In the genomic region with DNA sequence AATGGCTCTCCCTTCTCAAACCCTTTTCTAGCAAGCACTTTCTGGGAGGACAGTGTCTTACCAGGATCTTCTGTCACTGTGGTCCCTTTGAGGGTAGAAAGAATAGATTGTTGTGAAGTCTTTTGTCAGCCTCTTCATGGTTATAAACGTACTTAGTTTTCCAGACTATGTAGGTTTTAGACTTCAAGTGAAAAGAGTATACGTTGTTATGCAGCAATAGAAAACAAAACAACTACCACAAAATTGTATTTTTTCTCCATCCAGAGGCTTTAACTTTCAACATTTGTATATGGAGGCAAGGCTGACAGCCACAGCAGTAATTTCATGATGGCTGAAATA, we compare ENCODE assay signal across 11 cellular contexts. TPM values are rescaled to one million over a fixed set of nuclear protein-coding genes. Genes with fewer than 3 reads are reported as not detected.
A peak's percentile ranks its signal among the peaks of the same experiment; 100 is the strongest.
DNase-seq lines count a peak whose midpoint lies in the region; ATAC-seq lines count a peak whose summit lies in the region.
"Had no signal": no experiment of that assay in that cellular context is flagged by ENCODE, and none has a peak within 500 bp of the region (broad histone marks: within the 10 kb centered on the region; RNA-seq: fewer than 3 reads in every experiment).

No MANE protein-coding gene starts in this region.

- intact Hi-C loops in CD4-positive, alpha-beta memory T cell (cut with micrococcal nuclease): loop anchor here (1.0 kb wide), 1 partner anchor 10 kb away; no protein-coding TSS in a partner anchor
- intact Hi-C loops in activated T-helper 2 cell treated with anti-CD3 and anti-CD28 coated beads, Interferon-gamma antibody, Interleukin-2, Interleukin-4, amounts not matched to agents 10 μg/mL and 5 μg/mL and 100 μg/mL, durations not matched to agents 14 hours and 24 hours and 36 hours (cut with micrococcal nuclease): no loop called here
- intact Hi-C loops in naive thymus-derived CD4-positive, alpha-beta T cell (cut with micrococcal nuclease): loop anchor here (1.0 to 5.0 kb wide), 2 partner anchors 33 to 1098 kb away; partner anchors contain the start of gene PPM1A (in 1 of the 2)

- peak overlapping the region; percentile 57; the same call in 1 of the 2 replicates for H3K4me2 ChIP-seq in BLaER1
- H3K4me2 ChIP-seq: KMS-11 had no signal

- H3K9me3 Mint-ChIP-seq in CD4-positive, alpha-beta memory T cell: peaks cover 0 to 1% (median 0%) of the 10 kb centered on the region in 8 donors
- peaks cover 7% of the 10 kb centered on the region for H3K9me3 Mint-ChIP-seq in activated T-helper 2 cell treated with anti-CD3 and anti-CD28 coated beads, Interferon-gamma antibody, Interleukin-2, Interleukin-4, amounts not matched to agents 10 μg/mL and 5 μg/mL and 100 μg/mL, durations not matched to agents 14 hours and 24 hours and 36 hours
- H3K9me3 Mint-ChIP-seq in naive thymus-derived CD4-positive, alpha-beta T cell: peaks cover 0 to 2% (median 0%) of the 10 kb centered on the region in 11 donors

- H3K27me3 ChIP-seq in BLaER1: 0 out of 2 replicates have a peak, but pooled peaks cover 3% of the 10 kb centered on the region
- H3K27me3 ChIP-seq in CD4-positive, alpha-beta memory T cell (ENCODE audit: insufficient read depth, low read length): no peaks in the 10 kb centered on the region
- no peaks in the 10 kb centered on the region for H3K27me3 ChIP-seq in naive thymus-derived CD4-positive, alpha-beta T cell (ENCODE audit: control insufficient read depth in 2 of 2, insufficient read depth in 2 of 2, low read length in 2 of 2)
- H3K27me3 ChIP-seq: foreskin keratinocyte had no signal

- peaks cover 85 to 100% (median 91%) of the 10 kb centered on the region in 4 donors for H3K4me1 Mint-ChIP-seq in CD4-positive, alpha-beta memory T cell
- H3K4me1 Mint-ChIP-seq in activated T-helper 2 cell treated with anti-CD3 and anti-CD28 coated beads, Interferon-gamma antibody, Interleukin-2, Interleukin-4, amounts not matched to agents 10 μg/mL and 5 μg/mL and 100 μg/mL, durations not matched to agents 14 hours and 24 hours and 36 hours (ENCODE audit: low read depth): peaks cover 84% of the 10 kb centered on the region
- peaks cover 0 to 97% (median 85%) of the 10 kb centered on the region in 7 donors for H3K4me1 Mint-ChIP-seq in naive thymus-derived CD4-positive, alpha-beta T cell

- H3K27ac ChIP-seq in BLaER1: no peak overlapping the region
- H3K27ac ChIP-seq in CD4-positive, alpha-beta memory T cell (ENCODE audit: low read depth, low read length): peak overlapping the region; percentile 78
- H3K27ac ChIP-seq in naive thymus-derived CD4-positive, alpha-beta T cell (ENCODE audit: low read depth, low read length): peak overlapping the region; percentile 76
- H3K27ac ChIP-seq: foreskin keratinocyte, KMS-11 had no signal

- peaks cover 92% of the 10 kb centered on the region for H3K4me1 ChIP-seq in BLaER1
- H3K4me1 ChIP-seq in CD4-positive, alpha-beta memory T cell (ENCODE audit: insufficient read depth, low read length): peaks cover 99% of the 10 kb centered on the region
- peaks cover 94 to 96% of the 10 kb centered on the region in 2 donors for H3K4me1 ChIP-seq in naive thymus-derived CD4-positive, alpha-beta T cell (ENCODE audit: control insufficient read depth in 2 of 2, insufficient read depth in 2 of 2, low read length in 2 of 2)

- CTCF ChIA-PET in CD4-positive, alpha-beta memory T cell (lab: Charles Lee; ENCODE audit: partially characterized antibody): interaction anchor here (1.1 to 8.2 kb wide), 6 partner anchors 12 to 158 kb away, joined by 3 to 52 read pairs (median 4); no protein-coding TSS in a partner anchor
- CTCF ChIA-PET in naive thymus-derived CD4-positive, alpha-beta T cell (lab: Charles Lee): interaction anchor here (0.6 to 2.5 kb wide), 2 partner anchors 7 to 112 kb away, joined by 3 to 8 read pairs; no protein-coding TSS in a partner anchor

- ATAC-seq in naive thymus-derived CD4-positive, alpha-beta T cell: peak; percentile 33
- ATAC-seq in HG03521 (IDR thresholded peaks at IDR 0.05; ENCODE audit: unreplicated experiment) (no peak), HG02884 (IDR thresholded peaks at IDR 0.05; ENCODE audit: unreplicated experiment) (no peak)
- ATAC-seq: foreskin keratinocyte had no signal

- DNase-seq in CD4-positive, alpha-beta memory T cell: no peak
- no peak for DNase-seq in activated T-helper 2 cell treated with anti-CD3 and anti-CD28 coated beads, Interferon-gamma antibody, Interleukin-2, Interleukin-4, amounts not matched to agents 10 μg/mL and 5 μg/mL and 100 μg/mL, durations not matched to agents 14 hours and 24 hours and 36 hours (ENCODE audit: low spot score)
- peak in 2 of 9 donors; percentile 52 to 53 for DNase-seq in naive thymus-derived CD4-positive, alpha-beta T cell
- no peak for DNase-seq in NCI-H526 treated with DMSO at 0.1 percent for 48 hours (lab: John Stamatoyannopoulos, UW)
- DNase-seq: foreskin keratinocyte, GDM1, NCI-H1930 had no signal

- peaks cover 78% of the 10 kb centered on the region for H4K20me1 ChIP-seq in BLaER1

- peak overlapping the region; percentile 93 to 98 (median 96) for H3K27ac Mint-ChIP-seq in CD4-positive, alpha-beta memory T cell
- peak overlapping the region; percentile 97 for H3K27ac Mint-ChIP-seq in activated T-helper 2 cell treated with anti-CD3 and anti-CD28 coated beads, Interferon-gamma antibody, Interleukin-2, Interleukin-4, amounts not matched to agents 10 μg/mL and 5 μg/mL and 100 μg/mL, durations not matched to agents 14 hours and 24 hours and 36 hours
- H3K27ac Mint-ChIP-seq in naive thymus-derived CD4-positive, alpha-beta T cell: peak overlapping the region in 8 of 9 donors; percentile 92 to 100 (median 98)

- no peaks in the 10 kb centered on the region for H3K36me3 ChIP-seq in BLaER1
- H3K36me3 ChIP-seq in CD4-positive, alpha-beta memory T cell (ENCODE audit: insufficient read depth, low read length): no peaks in the 10 kb centered on the region
- no peaks in the 10 kb centered on the region for H3K36me3 ChIP-seq in naive thymus-derived CD4-positive, alpha-beta T cell (ENCODE audit: control insufficient read depth in 2 of 3, insufficient read depth in 3 of 3, low read length in 3 of 3)

- peaks cover 7 to 38% of the 10 kb centered on the region in 2 donors for H3K36me3 Mint-ChIP-seq in CD4-positive, alpha-beta memory T cell
- peaks cover 38% of the 10 kb centered on the region for H3K36me3 Mint-ChIP-seq in activated T-helper 2 cell treated with anti-CD3 and anti-CD28 coated beads, Interferon-gamma antibody, Interleukin-2, Interleukin-4, amounts not matched to agents 10 μg/mL and 5 μg/mL and 100 μg/mL, durations not matched to agents 14 hours and 24 hours and 36 hours (ENCODE audit: low read depth)
- H3K36me3 Mint-ChIP-seq in naive thymus-derived CD4-positive, alpha-beta T cell: peaks cover 0 to 53% (median 10%) of the 10 kb centered on the region in 5 donors

- H3K9me3 ChIP-seq in BLaER1: no peaks in the 10 kb centered on the region
- H3K9me3 ChIP-seq in CD4-positive, alpha-beta memory T cell (ENCODE audit: control insufficient read depth in 1 of 2, low read length in 2 of 2): no peaks in the 10 kb centered on the region
- H3K9me3 ChIP-seq in naive thymus-derived CD4-positive, alpha-beta T cell (ENCODE audit: control insufficient read depth in 2 of 3, low read length in 3 of 3): no peaks in the 10 kb centered on the region

- no peak overlapping the region for H3K4me3 ChIP-seq in BLaER1
- H3K4me3 ChIP-seq in CD4-positive, alpha-beta memory T cell (ENCODE audit: low read length in 2 of 2): peak overlapping the region in 1 of 2 donors; percentile 42
- H3K4me3 ChIP-seq in naive thymus-derived CD4-positive, alpha-beta T cell (ENCODE audit: low read length): peak overlapping the region; percentile 28

- no peak overlapping the region for H3K9ac ChIP-seq in BLaER1
- H3K9ac ChIP-seq: KMS-11 had no signal

- POLR2A ChIA-PET in CD4-positive, alpha-beta memory T cell (lab: Charles Lee; ENCODE audit: partially characterized antibody): interaction anchor here (1.4 to 19.4 kb wide), 6 partner anchors 10 to 106 kb away, joined by 5 to 578 read pairs (median 72); partner anchors contain the start of gene PRKCH
- POLR2A ChIA-PET in naive thymus-derived CD4-positive, alpha-beta T cell (lab: Charles Lee): interaction anchor here (1.0 to 10.5 kb wide), 8 partner anchors 10 to 81 kb away, joined by 3 to 142 read pairs (median 6); partner anchors contain the start of gene PRKCH

- no peaks in the 10 kb centered on the region for H3K27me3 Mint-ChIP-seq in CD4-positive, alpha-beta memory T cell
- H3K27me3 Mint-ChIP-seq in activated T-helper 2 cell treated with anti-CD3 and anti-CD28 coated beads, Interferon-gamma antibody, Interleukin-2, Interleukin-4, amounts not matched to agents 10 μg/mL and 5 μg/mL and 100 μg/mL, durations not matched to agents 14 hours and 24 hours and 36 hours (ENCODE audit: low read depth): no peaks in the 10 kb centered on the region
- no peaks in the 10 kb centered on the region for H3K27me3 Mint-ChIP-seq in naive thymus-derived CD4-positive, alpha-beta T cell

- peak overlapping the region; percentile 74 to 88 (median 87) for H3K4me3 Mint-ChIP-seq in CD4-positive, alpha-beta memory T cell
- H3K4me3 Mint-ChIP-seq in activated T-helper 2 cell treated with anti-CD3 and anti-CD28 coated beads, Interferon-gamma antibody, Interleukin-2, Interleukin-4, amounts not matched to agents 10 μg/mL and 5 μg/mL and 100 μg/mL, durations not matched to agents 14 hours and 24 hours and 36 hours (ENCODE audit: low read depth): peak overlapping the region; percentile 81
- H3K4me3 Mint-ChIP-seq in naive thymus-derived CD4-positive, alpha-beta T cell: peak overlapping the region; percentile 76 to 97 (median 82)

RNA-seq across cellular contexts. Expression of gene PRKCH, which starts 23.7 kb away (rescaled TPM):
- 100 to 1,000 TPM; 247 to 284 TPM for total RNA-seq in CD4-positive, alpha-beta memory T cell
- 100 to 1,000 TPM; 246 to 251 TPM for polyA plus RNA-seq in CD4-positive, alpha-beta memory T cell
- total RNA-seq in activated T-helper 2 cell treated with anti-CD3 and anti-CD28 coated beads, Interferon-gamma antibody, Interleukin-2, Interleukin-4, amounts not matched to agents 10 μg/mL and 5 μg/mL and 100 μg/mL, durations not matched to agents 14 hours and 24 hours and 36 hours: 101 and 102 TPM in 2 replicates
- total RNA-seq in naive thymus-derived CD4-positive, alpha-beta T cell: 100 to 1,000 TPM; 224 to 359 (median 320) TPM
- polyA plus RNA-seq in naive thymus-derived CD4-positive, alpha-beta T cell: 100 to 1,000 TPM; 191 to 285 TPM
